ENCODE assay signal across 1 cellular context in genomic region chr6:252775-253526, GRCh38.
TF ChIP-seq lines count a peak whose summit lies in the region.

No MANE protein-coding gene starts in this region.

TF ChIP-seq in GM12878, 131 proteins besides CTCF, POLR2A, EP300 and RAD21 (continued from another document and continues in another):
- no peak for TF ChIP-seq GATAD2B (conservative IDR thresholded peaks at IDR 0.05; ENCODE audit: low read depth)
- no peak for TF ChIP-seq IKZF2 (IDR thresholded peaks at IDR 0.05)
- no peak for TF ChIP-seq DPF2 (IDR thresholded peaks at IDR 0.05)
- no peak for TF ChIP-seq HDAC2 (IDR thresholded peaks at IDR 0.05)
- TF ChIP-seq IKZF1 (conservative IDR thresholded peaks at IDR 0.05) = no peak
- TF ChIP-seq RBBP5 (conservative IDR thresholded peaks at IDR 0.05) = no peak
- peak; percentile 8 for TF ChIP-seq MEF2B (IDR thresholded peaks at IDR 0.05; ENCODE audit: partially characterized antibody, poor library complexity, severe bottlenecking)
- no peak for TF ChIP-seq JUNB (IDR thresholded peaks at IDR 0.05)
- 0 out of 2 replicates have a peak, but pooled peaks have one; percentile 19 for TF ChIP-seq CREB1 (IDR thresholded peaks at IDR 0.05; ENCODE audit: low read depth)
- no peak for TF ChIP-seq ESRRA (IDR thresholded peaks at IDR 0.05; ENCODE audit: low read length)
- no peak for TF ChIP-seq HDGF (IDR thresholded peaks at IDR 0.05)
- TF ChIP-seq IRF5 (IDR thresholded peaks at IDR 0.05; ENCODE audit: borderline replicate concordance) = no peak
- no peak for TF ChIP-seq BRCA1 (IDR thresholded peaks at IDR 0.05; ENCODE audit: low read depth, low read length)
- no peak for TF ChIP-seq EED (IDR thresholded peaks at IDR 0.05; ENCODE audit: low read depth)
- TF ChIP-seq TCF3 (IDR thresholded peaks at IDR 0.05; ENCODE audit: borderline replicate concordance, insufficient read depth, low read depth, low read length) = no peak
- 0 out of 2 replicates have a peak, but pooled peaks have one; percentile 11 for TF ChIP-seq ZNF592 (IDR thresholded peaks at IDR 0.05)
- no peak for TF ChIP-seq BCL3 (IDR thresholded peaks at IDR 0.05; ENCODE audit: borderline replicate concordance, insufficient read depth, low read depth, low read length, poor library complexity, severe bottlenecking)
- TF ChIP-seq SIX5 (IDR thresholded peaks at IDR 0.05; ENCODE audit: low read depth, low read length, severe bottlenecking) = no peak
- no peak for TF ChIP-seq ATF3 (IDR thresholded peaks at IDR 0.05; ENCODE audit: borderline replicate concordance, extremely low read depth, low read depth, low read length)
- no peak for TF ChIP-seq EGR1 (IDR thresholded peaks at IDR 0.05; ENCODE audit: borderline replicate concordance in 1 of 2, low read depth in 2 of 2, low read length in 2 of 2)
- no peak for TF ChIP-seq NBN (IDR thresholded peaks at IDR 0.05)
- TF ChIP-seq ZZZ3 (IDR thresholded peaks at IDR 0.05; ENCODE audit: control insufficient read depth, insufficient read length, low read depth) = no peak
- no peak for TF ChIP-seq RELB (IDR thresholded peaks at IDR 0.05; ENCODE audit: low read depth)
- no peak for TF ChIP-seq ZNF384 (IDR thresholded peaks at IDR 0.05; ENCODE audit: borderline replicate concordance, low read depth, low read length)
- TF ChIP-seq ZSCAN29 (IDR thresholded peaks at IDR 0.05) = no peak
- no peak for TF ChIP-seq ATF7 (IDR thresholded peaks at IDR 0.05; ENCODE audit: low read depth)
- 0 out of 2 replicates have a peak, but pooled peaks have one; percentile 10 for TF ChIP-seq NFIC (IDR thresholded peaks at IDR 0.05; ENCODE audit: low read depth, low read length)
- TF ChIP-seq RFX5 (IDR thresholded peaks at IDR 0.05; ENCODE audit: low read depth, low read length) = no peak
- no peak for TF ChIP-seq YY1 (IDR thresholded peaks at IDR 0.05; ENCODE audit: low read depth, low read length)
- no peak for TF ChIP-seq E2F4 (IDR thresholded peaks at IDR 0.05; ENCODE audit: low read depth, low read length)
- TF ChIP-seq BMI1 (IDR thresholded peaks at IDR 0.05; ENCODE audit: borderline replicate concordance) = no peak
- no peak for TF ChIP-seq SREBF1 (IDR thresholded peaks at IDR 0.05; ENCODE audit: low read length)
- TF ChIP-seq NFYA (IDR thresholded peaks at IDR 0.05; ENCODE audit: borderline replicate concordance, low read depth, low read length) = no peak
- TF ChIP-seq CHD4 (IDR thresholded peaks at IDR 0.05) = no peak
- TF ChIP-seq MYB (IDR thresholded peaks at IDR 0.05; ENCODE audit: borderline replicate concordance, low read depth, low read length) = no peak
- TF ChIP-seq ELK1 (IDR thresholded peaks at IDR 0.05; ENCODE audit: low read depth, low read length) = no peak
- TF ChIP-seq E4F1 (IDR thresholded peaks at IDR 0.05; ENCODE audit: borderline replicate concordance, partially characterized antibody) = no peak
- TF ChIP-seq TCF12 (IDR thresholded peaks at IDR 0.05; ENCODE audit: low read depth, low read length) = no peak
- TF ChIP-seq SMC3 (IDR thresholded peaks at IDR 0.05; ENCODE audit: borderline replicate concordance, low read length) = no peak
- TF ChIP-seq CBFB (IDR thresholded peaks at IDR 0.05; ENCODE audit: low read depth) = no peak
- no peak for TF ChIP-seq SRF (IDR thresholded peaks at IDR 0.05; ENCODE audit: low read depth in 2 of 2, low read length in 2 of 2)
- TF ChIP-seq POU2F2 (IDR thresholded peaks at IDR 0.05; ENCODE audit: borderline replicate concordance, low read depth, low read length) = no peak
- no peak for TF ChIP-seq HSF1 (IDR thresholded peaks at IDR 0.05; ENCODE audit: low read depth, low read length)
- TF ChIP-seq ZNF274 (IDR thresholded peaks at IDR 0.05; ENCODE audit: insufficient read depth, insufficient read length) = no peak
- TF ChIP-seq NR2C1 (IDR thresholded peaks at IDR 0.05) = no peak
- TF ChIP-seq RB1 (IDR thresholded peaks at IDR 0.05; ENCODE audit: borderline replicate concordance) = no peak
- TF ChIP-seq USF2 (IDR thresholded peaks at IDR 0.05; ENCODE audit: borderline replicate concordance, low read depth, low read length) = no peak
- TF ChIP-seq ATF2 (IDR thresholded peaks at IDR 0.05; ENCODE audit: low read length) = peak; percentile 17; the same call in 1 of the 2 replicates
- TF ChIP-seq SPI1 (IDR thresholded peaks at IDR 0.05; ENCODE audit: borderline replicate concordance, insufficient read depth, low read depth, low read length) = peak; percentile 21; the same call in 1 of the 2 replicates
- peak; percentile 56; the same call in 1 of the 2 replicates for TF ChIP-seq ZNF24 (IDR thresholded peaks at IDR 0.05)
